ENCODE assay signal across 8 cellular contexts in genomic region chr4:118849867-118850812, GRCh38. TPM values are rescaled to one million over a fixed set of nuclear protein-coding genes. Genes with fewer than 3 reads are reported as not detected.
DNase-seq lines count a peak whose midpoint lies in the region; ATAC-seq and TF ChIP-seq lines count a peak whose summit lies in the region.

No MANE protein-coding gene starts in this region.

- WGBS in esophagus, 2 donors = 37 to 43% methylated on average over 7 of the region's 7 CpGs
- 48 to 53% methylated on average over 7 of the region's 7 CpGs for WGBS in lower leg skin, 2 donors

- H3K4me1 ChIP-seq in esophagus (ENCODE audit: control insufficient read depth in 2 of 2, insufficient read depth in 2 of 2, low read length in 1 of 2) (no peaks in the 10 kb centered on the region), neutrophil (ENCODE audit: control insufficient read depth in 1 of 2, insufficient read depth in 1 of 2, low read depth in 1 of 2, low read length in 1 of 2) (peaks cover 4 to 12% of the 10 kb centered on the region in 2 experiments)

- no peaks in the 10 kb centered on the region for H3K9me3 Mint-ChIP-seq in WTC11

- TF ChIP-seq POLR2A in lower leg skin (IDR thresholded peaks at IDR 0.05) = no peak

- CTCF ChIA-PET in WTC11 (lab: Charles Lee) = interaction anchor here (0.6 to 3.0 kb wide), 7 partner anchors 15 to 426 kb away, joined by 3 to 12 read pairs (median 3); partner anchors contain the start of gene SEC24D

- H3K27ac ChIP-seq in esophagus (ENCODE audit: low read depth in 2 of 2, low read length in 1 of 2) (peak overlapping the region; percentile 1 to 22), neutrophil (peak overlapping the region; percentile 77)

- DNase-seq in DMS53 treated with DMSO at 0.1 percent for 48 hours (lab: John Stamatoyannopoulos, UW; ENCODE audit: unreplicated experiment) (peak; percentile 20), WTC11 (ENCODE audit: low spot score) (no peak), lower leg skin (ENCODE audit: low spot score in 2 of 2) (no peak), NCI-H510A treated with DMSO at 0.1 percent for 48 hours (lab: John Stamatoyannopoulos, UW) (no peak)

- H3K36me3 ChIP-seq in esophagus (ENCODE audit: control insufficient read depth in 2 of 2, insufficient read depth in 2 of 2, low read length in 1 of 2) = no peaks in the 10 kb centered on the region
- no peaks in the 10 kb centered on the region for H3K36me3 ChIP-seq in neutrophil

- POLR2A ChIA-PET in WTC11 (lab: Charles Lee) = interaction anchor here (1.5 kb wide), 1 partner anchor 15 kb away, joined by 7 read pairs; no protein-coding TSS in a partner anchor

- TF ChIP-seq CTCF in WTC11 (IDR thresholded peaks at IDR 0.05) (no peak), neutrophil (IDR thresholded peaks at IDR 0.05) (no peak), lower leg skin (IDR thresholded peaks at IDR 0.05) (no peak)

- no peaks in the 10 kb centered on the region for H3K36me3 Mint-ChIP-seq in WTC11

- H3K4me1 Mint-ChIP-seq in WTC11 = peaks cover 60% of the 10 kb centered on the region

- intact Hi-C loops in lower leg skin (cut with DNase I; ENCODE audit: low total_unique reads) = no loop called here

- peak overlapping the region; percentile 34 to 73 for H3K4me3 ChIP-seq in esophagus (ENCODE audit: low read depth in 1 of 2, low read length in 2 of 2)
- peak overlapping the region; percentile 52 to 62 for H3K4me3 ChIP-seq in neutrophil (ENCODE audit: low read depth in 1 of 2, low read length in 1 of 2)
- H3K4me3 ChIP-seq in lower leg skin (ENCODE audit: low read depth, poor library complexity, severe bottlenecking) = no peak overlapping the region

- no peaks in the 10 kb centered on the region for H3K9me3 ChIP-seq in esophagus (ENCODE audit: control insufficient read depth in 2 of 2, insufficient read depth in 1 of 2, low read depth in 1 of 2, low read length in 1 of 2)
- H3K9me3 ChIP-seq in neutrophil = no peaks in the 10 kb centered on the region

- H3K27me3 Mint-ChIP-seq in WTC11 (ENCODE audit: low read depth) = no peaks in the 10 kb centered on the region

- peak overlapping the region; percentile 98 for H3K27ac Mint-ChIP-seq in WTC11

- no peaks in the 10 kb centered on the region for H3K27me3 ChIP-seq in esophagus (ENCODE audit: control insufficient read depth in 1 of 2, insufficient read depth in 2 of 2, low read length in 2 of 2)
- H3K27me3 ChIP-seq in neutrophil = no peaks in the 10 kb centered on the region

- peak; percentile 91 for ATAC-seq in GM19463 (IDR thresholded peaks at IDR 0.05; ENCODE audit: unreplicated experiment)
- ATAC-seq in HG03558 (IDR thresholded peaks at IDR 0.05; ENCODE audit: extremely low read depth, unreplicated experiment) = peak; percentile 53
- ATAC-seq in WTC11 = peak; percentile 92

- peak overlapping the region; percentile 86 for H3K4me3 Mint-ChIP-seq in WTC11

TF ChIP-seq in WTC11, 78 proteins besides CTCF, POLR2A, EP300 and RAD21 (continues in another document):
- TF ChIP-seq OVOL2 (CRISPR knock-in tag; IDR thresholded peaks at IDR 0.05; ENCODE audit: borderline replicate concordance) (no peak), PREB (CRISPR knock-in tag; IDR thresholded peaks at IDR 0.05; ENCODE audit: borderline replicate concordance) (no peak), ZNF281 (CRISPR knock-in tag; IDR thresholded peaks at IDR 0.05) (0 out of 2 replicates have a peak, but pooled peaks have one; percentile 21), GTF2I (CRISPR knock-in tag; conservative IDR thresholded peaks at IDR 0.05) (no peak), FOXK1 (CRISPR knock-in tag; IDR thresholded peaks at IDR 0.05) (peak; percentile 17; the same call in 1 of the 2 replicates), PRDM15 (CRISPR knock-in tag; IDR thresholded peaks at IDR 0.05) (no peak), NFE2L1 (CRISPR knock-in tag; IDR thresholded peaks at IDR 0.05) (0 out of 2 replicates have a peak, but pooled peaks have one; percentile 51), MYBL2 (CRISPR knock-in tag; IDR thresholded peaks at IDR 0.05) (no peak), FOXP1 (CRISPR knock-in tag; IDR thresholded peaks at IDR 0.05; ENCODE audit: borderline replicate concordance) (no peak), ZNF423 (CRISPR knock-in tag; IDR thresholded peaks at IDR 0.05) (0 out of 2 replicates have a peak, but pooled peaks have one; percentile 40), ETV6 (CRISPR knock-in tag; IDR thresholded peaks at IDR 0.05) (peak; percentile 52; the same call in 1 of the 2 replicates)
- TF ChIP-seq, protein P1, sequence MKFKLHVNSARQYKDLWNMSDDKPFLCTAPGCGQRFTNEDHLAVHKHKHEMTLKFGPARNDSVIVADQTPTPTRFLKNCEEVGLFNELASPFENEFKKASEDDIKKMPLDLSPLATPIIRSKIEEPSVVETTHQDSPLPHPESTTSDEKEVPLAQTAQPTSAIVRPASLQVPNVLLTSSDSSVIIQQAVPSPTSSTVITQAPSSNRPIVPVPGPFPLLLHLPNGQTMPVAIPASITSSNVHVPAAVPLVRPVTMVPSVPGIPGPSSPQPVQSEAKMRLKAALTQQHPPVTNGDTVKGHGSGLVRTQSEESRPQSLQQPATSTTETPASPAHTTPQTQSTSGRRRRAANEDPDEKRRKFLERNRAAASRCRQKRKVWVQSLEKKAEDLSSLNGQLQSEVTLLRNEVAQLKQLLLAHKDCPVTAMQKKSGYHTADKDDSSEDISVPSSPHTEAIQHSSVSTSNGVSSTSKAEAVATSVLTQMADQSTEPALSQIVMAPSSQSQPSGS (CRISPR knock-in tag; IDR thresholded peaks at IDR 0.05; ENCODE audit: borderline replicate concordance, low read depth) = no peak

RNA-seq across cellular contexts. Expression of gene SEC24D, which starts 14.2 kb away (rescaled TPM):
- 44.2 to 63.1 TPM (median 50.6 TPM) in 3 replicates for total RNA-seq in WTC11 (2021)
- polyA plus RNA-seq in esophagus = 1 to 10 TPM; 4.1 to 8.5 TPM
- total RNA-seq in lower leg skin = 10 to 100 TPM in 3 of 4 donors, 1 to 10 TPM in 1; 8.0 to 14.8 (median 12.9) TPM

RNA-seq across cellular contexts. Expression of gene SYNPO2, which starts 38.5 kb away (rescaled TPM):
- total RNA-seq in WTC11 (2021) (1.5 to 1.9 TPM (median 1.6 TPM) in 3 replicates), lower leg skin (10 to 100 TPM; 13.3 to 38.5 (median 16.1) TPM)
- 10 to 100 TPM; 22.0 to 46.9 TPM for polyA plus RNA-seq in esophagus
